8 cellular contexts compared by ENCODE assay signal in genomic region chr9:74887041-74887980, GRCh38. TPM values are rescaled to one million over a fixed set of nuclear protein-coding genes. Genes with fewer than 3 reads are reported as not detected.
A peak's percentile ranks its signal among the peaks of the same experiment; 100 is the strongest.
DNase-seq lines count a peak whose midpoint lies in the region; ATAC-seq and TF ChIP-seq lines count a peak whose summit lies in the region.

Gene TRPM6 (minus strand): TSS chr9:74887921. CDS start chr9:74887856, 65 bp downstream.

- peak within 1 kb of the TSS; percentile 71 for H3K4me3 ChIP-seq in choroid plexus epithelial cell (ENCODE audit: low read depth, low read length)
- H3K4me3 ChIP-seq in kidney epithelial cell (ENCODE audit: low read depth, low read length) = peak within 1 kb of the TSS; percentile 59
- H3K4me3 ChIP-seq in smooth muscle cell = peak within 1 kb of the TSS; percentile 76

- no peaks in the 10 kb centered on the region for H3K36me3 ChIP-seq in kidney epithelial cell (ENCODE audit: control insufficient read depth, insufficient read depth, low read length)
- no peaks in the 10 kb centered on the region for H3K36me3 ChIP-seq in smooth muscle cell (ENCODE audit: low read depth)

- H4K20me1 ChIP-seq in smooth muscle cell (ENCODE audit: low read depth) = no peaks in the 10 kb centered on the region

- peak within 1 kb of the TSS; percentile 93 for H3K4me2 ChIP-seq in smooth muscle cell

- DNase-seq in NOMO-1 (lab: John Stamatoyannopoulos, UW; ENCODE audit: unreplicated experiment in 2 of 2) = peak; percentile 7 to 9
- DNase-seq in NOMO-1 treated with dmso at 0.1 percent for 144 hours (lab: John Stamatoyannopoulos, UW; ENCODE audit: unreplicated experiment) = no peak
- DNase-seq in NCI-H1092 treated with DMSO at 0.1 percent for 48 hours (lab: John Stamatoyannopoulos, UW) = peak; percentile 65
- peak; percentile 13 for DNase-seq in T-helper 9 cell
- DNase-seq in choroid plexus epithelial cell (ENCODE audit: low read depth) = peak; percentile 80
- peak; percentile 21 for DNase-seq in kidney epithelial cell (ENCODE audit: low read depth)
- DNase-seq in smooth muscle cell (lab: John Stamatoyannopoulos, UW; ENCODE audit: unreplicated experiment) = peak; percentile 29

- no peaks in the 10 kb centered on the region for H3K79me2 ChIP-seq in smooth muscle cell (ENCODE audit: low read depth)

- WGBS in smooth muscle cell (ENCODE audit: low lambda C conversion rate) = 5% methylated on average over 44 of the region's 64 CpGs

- no peaks in the 10 kb centered on the region for H3K4me1 ChIP-seq in smooth muscle cell (ENCODE audit: low read depth)

- no peak for ATAC-seq in GM19035 (IDR thresholded peaks at IDR 0.05; ENCODE audit: unreplicated experiment)

- no peak within 1 kb of the TSS for H3K27ac ChIP-seq in smooth muscle cell (ENCODE audit: low read depth)

- H2AFZ ChIP-seq in smooth muscle cell (ENCODE audit: low read depth) = peak within 1 kb of the TSS; percentile 96

- peak within 1 kb of the TSS; percentile 4 for H3K9ac ChIP-seq in smooth muscle cell (ENCODE audit: low read depth)

- H3K27me3 ChIP-seq in kidney epithelial cell (ENCODE audit: control insufficient read depth, insufficient read depth, low read length) = no peaks in the 10 kb centered on the region
- H3K27me3 ChIP-seq in smooth muscle cell (ENCODE audit: low read depth) = peaks cover 3% of the 10 kb centered on the region

- H3K9me3 ChIP-seq in smooth muscle cell (replicated peaks; ENCODE audit: low read depth) = no peaks in the 10 kb centered on the region

- H3F3A ChIP-seq in smooth muscle cell (ENCODE audit: low read depth) = no peaks in the 10 kb centered on the region

- TF ChIP-seq CTCF in choroid plexus epithelial cell (conservative IDR thresholded peaks at IDR 0.05; ENCODE audit: low read depth, low read length) = no peak
- no peak for TF ChIP-seq CTCF in kidney epithelial cell (IDR thresholded peaks at IDR 0.05; ENCODE audit: insufficient read depth, low read length, poor library complexity, severe bottlenecking)
- no peak for TF ChIP-seq CTCF in smooth muscle cell (IDR thresholded peaks at IDR 0.05; ENCODE audit: borderline replicate concordance, insufficient read depth, poor library complexity, severe bottlenecking)

RNA-seq across cellular contexts. Expression of gene TRPM6, which starts in this region (rescaled TPM):
- total RNA-seq in kidney epithelial cell = 0.07 and 0.21 TPM in 2 replicates
- total RNA-seq in smooth muscle cell = 0.04 and 0.13 TPM in 2 replicates
- 0.19 TPM in 1 of 2 replicates, not detected in the other for polyA plus RNA-seq in smooth muscle cell

Comparison
In these comparisons a context has a peak if more than half of its experiments do, and no peak if none do; other contexts are left out.
1. Peak in DNase-seq and H3K4me3 ChIP-seq in kidney epithelial cell; RNA of the gene not detected or under 1 TPM.
2. Peak in DNase-seq, H3K4me3 ChIP-seq, H3K9ac ChIP-seq and H3K4me2 ChIP-seq in smooth muscle cell; RNA of the gene not detected or under 1 TPM.